ENCODE assay signal across 25 cellular contexts in genomic region chr5:113376640-113377039, GRCh38. TPM values are rescaled to one million over a fixed set of nuclear protein-coding genes. Genes with fewer than 3 reads are reported as not detected.
A peak's percentile ranks its signal among the peaks of the same experiment; 100 is the strongest.
DNase-seq lines count a peak whose midpoint lies in the region; ATAC-seq and TF ChIP-seq lines count a peak whose summit lies in the region.
"Had no signal": no experiment of that assay in that cellular context is flagged by ENCODE, and none has a peak within 500 bp of the region (broad histone marks: within the 10 kb centered on the region; RNA-seq: fewer than 3 reads in every experiment).

No MANE protein-coding gene starts in this region.

- H3K27me3 ChIP-seq in RWPE2 (ENCODE audit: insufficient read depth, poor library complexity, severe bottlenecking) (no peaks in the 10 kb centered on the region), SJCRH30 (peaks cover 4% of the 10 kb centered on the region; the same call in 1 of the 2 replicates)

- H3K4me3 ChIP-seq in RWPE2 (ENCODE audit: severe bottlenecking) (no peak overlapping the region), epithelial cell of esophagus (ENCODE audit: low read length) (no peak overlapping the region), SJCRH30 (no peak overlapping the region)
- H3K4me3 ChIP-seq: K562, SK-N-MC had no signal

- H3K27ac ChIP-seq in RWPE2 (ENCODE audit: poor library complexity, severe bottlenecking) (no peak overlapping the region), SJCRH30 (no peak overlapping the region)
- H3K27ac ChIP-seq: 22Rv1, SK-N-MC had no signal

- H3K4me1 Mint-ChIP-seq in activated naive CD4-positive, alpha-beta T cell treated with anti-CD3 and anti-CD28 coated beads, Interleukin-2, amount 50 U/mL, for 24 hours: peaks cover 45% of the 10 kb centered on the region
- H3K4me1 Mint-ChIP-seq in activated naive CD4-positive, alpha-beta T cell treated with anti-CD3 and anti-CD28 coated beads, Interleukin-2, amount 10 ng/mL, durations not matched to agents 7 days and 5 days: peaks cover 65% of the 10 kb centered on the region

- no peaks in the 10 kb centered on the region for H3K9me3 ChIP-seq in RWPE2 (ENCODE audit: severe bottlenecking)
- H3K9me3 ChIP-seq in SJCRH30 (replicated peaks): no peaks in the 10 kb centered on the region

- no peaks in the 10 kb centered on the region for H3K9me3 Mint-ChIP-seq in activated naive CD4-positive, alpha-beta T cell treated with anti-CD3 and anti-CD28 coated beads, Interleukin-2, amount 50 U/mL, for 24 hours
- peaks cover 8% of the 10 kb centered on the region for H3K9me3 Mint-ChIP-seq in activated naive CD4-positive, alpha-beta T cell treated with anti-CD3 and anti-CD28 coated beads, Interleukin-2, amount 10 ng/mL, durations not matched to agents 7 days and 5 days

- H3K36me3 ChIP-seq in RWPE2 (ENCODE audit: low read depth): no peaks in the 10 kb centered on the region
- no peaks in the 10 kb centered on the region for H3K36me3 ChIP-seq in SJCRH30

- TF ChIP-seq CTCF in RWPE2 (IDR thresholded peaks at IDR 0.05; ENCODE audit: poor library complexity, severe bottlenecking): no peak
- TF ChIP-seq CTCF in epithelial cell of esophagus (IDR thresholded peaks at IDR 0.05; ENCODE audit: insufficient read depth, low read depth, low read length, missing control alignments): no peak

- peaks cover 4% of the 10 kb centered on the region for H3K27me3 Mint-ChIP-seq in activated naive CD4-positive, alpha-beta T cell treated with anti-CD3 and anti-CD28 coated beads, Interleukin-2, amount 50 U/mL, for 24 hours
- peaks cover 9% of the 10 kb centered on the region for H3K27me3 Mint-ChIP-seq in activated naive CD4-positive, alpha-beta T cell treated with anti-CD3 and anti-CD28 coated beads, Interleukin-2, amount 10 ng/mL, durations not matched to agents 7 days and 5 days

- H3K4me1 ChIP-seq in RWPE2 (ENCODE audit: insufficient read depth, poor library complexity, severe bottlenecking) (no peaks in the 10 kb centered on the region), SJCRH30 (no peaks in the 10 kb centered on the region)

- no peaks in the 10 kb centered on the region for H3K36me3 Mint-ChIP-seq in activated naive CD4-positive, alpha-beta T cell treated with anti-CD3 and anti-CD28 coated beads, Interleukin-2, amount 50 U/mL, for 24 hours
- peaks cover 9% of the 10 kb centered on the region for H3K36me3 Mint-ChIP-seq in activated naive CD4-positive, alpha-beta T cell treated with anti-CD3 and anti-CD28 coated beads, Interleukin-2, amount 10 ng/mL, durations not matched to agents 7 days and 5 days

- CTCF ChIA-PET in activated naive CD4-positive, alpha-beta T cell treated with anti-CD3 and anti-CD28 coated beads, Interleukin-2, amount 10 ng/mL, durations not matched to agents 7 days and 5 days (lab: Charles Lee): interaction anchor here (1.0 to 1.7 kb wide), 4 partner anchors 134 to 229 kb away, joined by 3 to 6 read pairs (median 4); no protein-coding TSS in a partner anchor

- ATAC-seq in RWPE2 (ENCODE audit: low read depth): peak; percentile 35; the same call in 1 of the 3 replicates
- no peak for ATAC-seq in GM19397 (IDR thresholded peaks at IDR 0.05; ENCODE audit: unreplicated experiment)
- ATAC-seq: HepG2, K562 had no signal

- DNase-seq in activated naive CD4-positive, alpha-beta T cell treated with anti-CD3 and anti-CD28 coated beads, Interleukin-2, amount 10 ng/mL, durations not matched to agents 7 days and 5 days: no peak
- DNase-seq in RWPE2 (ENCODE audit: low spot score): no peak
- DNase-seq in epithelial cell of esophagus (ENCODE audit: low read depth): peak; percentile 9
- DNase-seq in activated CD8-positive, alpha-beta memory T cell treated with anti-CD3 and anti-CD28 coated beads, Interleukin-2, amount 50 U/mL, for 48 hours: no peak
- no peak for DNase-seq in SJCRH30
- no peak for DNase-seq in epidermal melanocyte (ENCODE audit: insufficient read length, low spot score)
- DNase-seq: Calu3, DMS153, NCI-H1105 treated with DMSO at 0.1 percent for 48 hours, NCI-H146, NCI-H1930, NCI-H2107, NCI-H524, NCI-H774, SHP77 had no signal

- H3K4me3 Mint-ChIP-seq in activated naive CD4-positive, alpha-beta T cell treated with anti-CD3 and anti-CD28 coated beads, Interleukin-2, amount 50 U/mL, for 24 hours: no peak overlapping the region
- H3K4me3 Mint-ChIP-seq in activated naive CD4-positive, alpha-beta T cell treated with anti-CD3 and anti-CD28 coated beads, Interleukin-2, amount 10 ng/mL, durations not matched to agents 7 days and 5 days: no peak overlapping the region
- H3K4me3 Mint-ChIP-seq: B cell had no signal

- peak overlapping the region; percentile 35 for H3K27ac Mint-ChIP-seq in activated naive CD4-positive, alpha-beta T cell treated with anti-CD3 and anti-CD28 coated beads, Interleukin-2, amount 50 U/mL, for 24 hours
- H3K27ac Mint-ChIP-seq in activated naive CD4-positive, alpha-beta T cell treated with anti-CD3 and anti-CD28 coated beads, Interleukin-2, amount 10 ng/mL, durations not matched to agents 7 days and 5 days: no peak overlapping the region
- H3K27ac Mint-ChIP-seq: B cell had no signal

RNA-seq across cellular contexts. Expression of gene TSSK1B, which starts 58.1 kb away (rescaled TPM):
- total RNA-seq in SJCRH30 (2014; rRNA removed; shearing (Covaris generic)): 0.08 TPM in 1 of 2 replicates, not detected in the other
- total RNA-seq: B cell, Calu3, Daoy, H1, HepG2, HT1080, K562 had no signal
